ENCODE assay signal across 12 cellular contexts in genomic region chr2:157363612-157364101, GRCh38. TPM values are rescaled to one million over a fixed set of nuclear protein-coding genes. Genes with fewer than 3 reads are reported as not detected.
DNase-seq lines count a peak whose midpoint lies in the region; ATAC-seq, FAIRE-seq and TF ChIP-seq lines count a peak whose summit lies in the region.
"Had no signal": no experiment of that assay in that cellular context is flagged by ENCODE, and none has a peak within 500 bp of the region (broad histone marks: within the 10 kb centered on the region; RNA-seq: fewer than 3 reads in every experiment).

No MANE protein-coding gene starts in this region.

- H4K20me1 ChIP-seq in HepG2 (ENCODE audit: insufficient read depth, low read length): no peaks in the 10 kb centered on the region

- TF ChIP-seq EP300 in HepG2 (IDR thresholded peaks at IDR 0.05; ENCODE audit: low read depth in 2 of 2, low read length in 2 of 2) (no peak), HepG2 (CRISPR knock-in tag; IDR thresholded peaks at IDR 0.05; ENCODE audit: borderline replicate concordance) (no peak)

- H3K4me2 ChIP-seq in HepG2 (ENCODE audit: low read depth, low read length): no peak overlapping the region

- no peak overlapping the region for H2AFZ ChIP-seq in HepG2 (ENCODE audit: low read length)
- H2AFZ ChIP-seq: parathyroid adenoma had no signal

- H3K9ac ChIP-seq in HepG2 (ENCODE audit: insufficient read depth, low read depth, low read length): no peak overlapping the region
- H3K9ac ChIP-seq: parathyroid adenoma had no signal

- TF ChIP-seq RAD21 in HepG2 (CRISPR knock-in tag; IDR thresholded peaks at IDR 0.05): no peak

- 18% methylated on average over 2 of the region's 2 CpGs for WGBS in HepG2 (ENCODE audit: low lambda C conversion rate)
- WGBS in right lobe of liver (ENCODE audit: insufficient coverage, low coverage, low lambda C conversion rate, missing lambda C conversion rate): 54% methylated on average over 2 of the region's 2 CpGs

- H3K9me3 ChIP-seq in HepG2 (ENCODE audit: low read length) (peaks cover 28% of the 10 kb centered on the region), right lobe of liver (no peaks in the 10 kb centered on the region)
- H3K9me3 ChIP-seq: testis had no signal

- in situ Hi-C loops in HepG2 (cut with HindIII; ENCODE audit: extremely low pct_ligation_motif_present, low pct_unique_long_range_greater_than_20kb): no loop called here

- POLR2A ChIA-PET in HepG2 (lab: Yijun Ruan, JAX): no interaction called here

- ATAC-seq in HepG2 (no peak), right lobe of liver (no peak), HG02943 (IDR thresholded peaks at IDR 0.05; ENCODE audit: low read depth, unreplicated experiment) (peak; percentile 44)

- H3K4me3 ChIP-seq in HepG2 (replicated peaks in 1 of 3; ENCODE audit: insufficient read depth in 1 of 3, low read depth in 2 of 3, low read length in 3 of 3): no peak overlapping the region
- no peak overlapping the region for H3K4me3 ChIP-seq in right lobe of liver
- H3K4me3 ChIP-seq: testis had no signal

- H3K36me3 Mint-ChIP-seq in activated naive CD8-positive, alpha-beta T cell: peaks cover 36% of the 10 kb centered on the region
- H3K36me3 Mint-ChIP-seq in CD14-positive monocyte: peaks cover 7% of the 10 kb centered on the region in 2 donors

- H3K27ac Mint-ChIP-seq in activated naive CD8-positive, alpha-beta T cell: peak overlapping the region; percentile 88
- no peak overlapping the region for H3K27ac Mint-ChIP-seq in CD14-positive monocyte

- CTCF ChIA-PET in HepG2 (lab: Yijun Ruan, JAX; ENCODE audit: low intra/inter-chr PET ratio, low total read pairs): no interaction called here

- no peak for FAIRE-seq in HepG2 (lab: Jason Lieb, UNC)

- TF ChIP-seq CTCF in HepG2 (CRISPR knock-in tag; IDR thresholded peaks at IDR 0.05): no peak
- no peak for TF ChIP-seq CTCF in right lobe of liver (IDR thresholded peaks at IDR 0.05)
- no peak for TF ChIP-seq CTCF in CD14-positive monocyte (IDR thresholded peaks at IDR 0.05)

- intact Hi-C loops in HepG2 (cut with micrococcal nuclease; ENCODE audit: unreplicated experiment): no loop called here
- intact Hi-C loops in right lobe of liver (cut with DNase I): no loop called here
- intact Hi-C loops in CD14-positive monocyte (cut with micrococcal nuclease): no loop called here

- TF ChIP-seq POLR2A in HepG2 (IDR thresholded peaks at IDR 0.05; ENCODE audit: insufficient read depth in 1 of 2, low read depth in 2 of 2, low read length in 2 of 2): no peak
- TF ChIP-seq POLR2A in right lobe of liver (IDR thresholded peaks at IDR 0.05): no peak

- H3K36me3 ChIP-seq in HepG2 (replicated peaks in 1 of 2; ENCODE audit: control insufficient read depth in 1 of 2, insufficient read depth in 2 of 2, low read length in 2 of 2) (no peaks in the 10 kb centered on the region), right lobe of liver (no peaks in the 10 kb centered on the region)

- H3K27me3 ChIP-seq in HepG2 (ENCODE audit: control insufficient read depth in 1 of 2, insufficient read depth in 2 of 2, low read length in 2 of 2) (no peaks in the 10 kb centered on the region), right lobe of liver (no peaks in the 10 kb centered on the region)
- H3K27me3 ChIP-seq: testis had no signal

- H3K9me3 Mint-ChIP-seq in activated naive CD8-positive, alpha-beta T cell (ENCODE audit: low read depth): peaks cover 8% of the 10 kb centered on the region
- peaks cover 14 to 27% (median 17%) of the 10 kb centered on the region in 7 donors for H3K9me3 Mint-ChIP-seq in CD14-positive monocyte

- H3K4me1 ChIP-seq in HepG2 (ENCODE audit: insufficient read depth, low read length) (0 out of 2 replicates have a peak, but pooled peaks cover 11% of the 10 kb centered on the region), right lobe of liver (peaks cover 0 to 6% (median 2%) of the 10 kb centered on the region in 4 donors)
- H3K4me1 ChIP-seq: parathyroid adenoma, testis had no signal

- no peaks in the 10 kb centered on the region for H3K79me2 ChIP-seq in HepG2 (ENCODE audit: insufficient read depth, low read length)
- H3K79me2 ChIP-seq: parathyroid adenoma had no signal

- BruUV-seq in HepG2 (replicated peaks; lab: Mats Ljungman, UMichigan): no TSS peak

- DNase-seq in HepG2 (ENCODE audit: low spot score): no peak
- no peak for DNase-seq in right lobe of liver
- no peak for DNase-seq in COLO829 (ENCODE audit: low spot score)
- DNase-seq in CD14-positive monocyte (ENCODE audit: low spot score): no peak
- DNase-seq in stimulated activated CD4-positive, alpha-beta T cell treated with anti-CD3 and anti-CD28 coated beads, Interleukin-4, amount 100 ng/mL, for 4 hours: no peak
- DNase-seq in DMS79 (lab: John Stamatoyannopoulos, UW): no peak
- DNase-seq: activated CD8-positive, alpha-beta memory T cell treated with anti-CD3 and anti-CD28 coated beads for 24 hours; testis had no signal

- H3K4me1 Mint-ChIP-seq in activated naive CD8-positive, alpha-beta T cell (ENCODE audit: low read depth): peaks cover 53% of the 10 kb centered on the region
- peaks cover 3% of the 10 kb centered on the region for H3K4me1 Mint-ChIP-seq in CD14-positive monocyte

- H3K27ac ChIP-seq in HepG2 (ENCODE audit: extremely low read length, insufficient read depth, low read length): no peak overlapping the region
- no peak overlapping the region for H3K27ac ChIP-seq in right lobe of liver
- H3K27ac ChIP-seq: parathyroid adenoma, testis had no signal

- H3K4me3 Mint-ChIP-seq in activated naive CD8-positive, alpha-beta T cell: peak overlapping the region; percentile 61
- no peak overlapping the region for H3K4me3 Mint-ChIP-seq in CD14-positive monocyte

- H3K27me3 Mint-ChIP-seq in activated naive CD8-positive, alpha-beta T cell: no peaks in the 10 kb centered on the region
- H3K27me3 Mint-ChIP-seq in CD14-positive monocyte (ENCODE audit: low read depth in 3 of 3): no peaks in the 10 kb centered on the region

TF ChIP-seq in HepG2, 621 proteins besides CTCF, POLR2A, EP300 and RAD21:
- TF ChIP-seq RAD51 (IDR thresholded peaks at IDR 0.05; ENCODE audit: borderline replicate concordance) (peak; percentile 70), CSRNP1 (CRISPR knock-in tag; IDR thresholded peaks at IDR 0.05) (no peak), SUZ12 (IDR thresholded peaks at IDR 0.05; ENCODE audit: low read depth, low read length) (no peak), USF2 (IDR thresholded peaks at IDR 0.05; ENCODE audit: low read depth, low read length) (0 out of 2 replicates have a peak, but pooled peaks have one; percentile 32), USF2 (CRISPR knock-in tag; IDR thresholded peaks at IDR 0.05; ENCODE audit: borderline replicate concordance) (no peak), ZNF670 (CRISPR knock-in tag; IDR thresholded peaks at IDR 0.05; ENCODE audit: borderline replicate concordance) (no peak)

RNA-seq across cellular contexts. Expression of gene ERMN, which starts 38.0 kb away (rescaled TPM):
- not detected in 2 replicates for total RNA-seq in HepG2 (2016; rRNA removed; fragmentation: Illumina TruSeq; extraction: Trizol)
- not detected in 2 replicates for total RNA-seq in HepG2 (2016; cell fraction: cytosol; rRNA removed; fragmentation: Illumina TruSeq; extraction: Trizol; ENCODE audit: low read depth)
- total RNA-seq in HepG2 (2016; cell fraction: insoluble cytoplasmic fraction; rRNA removed; fragmentation: Illumina TruSeq; extraction: Trizol): not detected in 2 replicates
- not detected in 2 replicates for total RNA-seq in HepG2 (2016; cell fraction: membrane; rRNA removed; fragmentation: Illumina TruSeq; extraction: Trizol)
- total RNA-seq in HepG2 (2016; cell fraction: nucleus; rRNA removed; fragmentation: Illumina TruSeq; extraction: Trizol): not detected in 2 replicates
- polyA plus RNA-seq in HepG2 (2011; rRNA removed): not detected in 2 replicates
- not detected in 2 replicates for polyA plus RNA-seq in HepG2 (2011; cell fraction: cytosol; rRNA removed)
- polyA plus RNA-seq in HepG2 (2011; cell fraction: nucleus; rRNA removed): not detected in 2 replicates
- not detected in 2 replicates for polyA plus RNA-seq in HepG2 (2012)
- polyA plus RNA-seq in HepG2 (2016; cell fraction: cytosol; fragmentation: Illumina TruSeq; extraction: Trizol; ENCODE audit: low read depth): not detected in 2 replicates
- polyA plus RNA-seq in HepG2 (2016; cell fraction: insoluble cytoplasmic fraction; fragmentation: Illumina TruSeq; extraction: Trizol; ENCODE audit: low read depth): not detected in 2 replicates
- not detected in 2 replicates for polyA plus RNA-seq in HepG2 (2016; cell fraction: membrane; fragmentation: Illumina TruSeq; extraction: Trizol; ENCODE audit: low read depth)
- not detected in 2 replicates for polyA plus RNA-seq in HepG2 (2016; cell fraction: nucleus; fragmentation: Illumina TruSeq; extraction: Trizol; ENCODE audit: insufficient read depth, low read depth)
- not detected in 2 replicates for polyA minus RNA-seq in HepG2 (2011; rRNA and poly(A)+ RNA removed; ENCODE audit: low replicate concordance)
- not detected in 2 replicates for polyA minus RNA-seq in HepG2 (2011; cell fraction: cytosol; rRNA and poly(A)+ RNA removed)
- not detected in 2 replicates for polyA minus RNA-seq in HepG2 (2011; cell fraction: nucleus; rRNA and poly(A)+ RNA removed)
- total RNA-seq in right lobe of liver: 1 to 10 TPM in 1 of 6 experiments, not detected in 5; 1.3 TPM
- under 1 TPM in 1 of 2 donors, not detected in 1; 0.19 TPM for polyA plus RNA-seq in CD14-positive monocyte
- total RNA-seq: epithelial cell of proximal tubule had no signal
